21 cellular contexts compared by ENCODE assay signal in the genomic region with DNA sequence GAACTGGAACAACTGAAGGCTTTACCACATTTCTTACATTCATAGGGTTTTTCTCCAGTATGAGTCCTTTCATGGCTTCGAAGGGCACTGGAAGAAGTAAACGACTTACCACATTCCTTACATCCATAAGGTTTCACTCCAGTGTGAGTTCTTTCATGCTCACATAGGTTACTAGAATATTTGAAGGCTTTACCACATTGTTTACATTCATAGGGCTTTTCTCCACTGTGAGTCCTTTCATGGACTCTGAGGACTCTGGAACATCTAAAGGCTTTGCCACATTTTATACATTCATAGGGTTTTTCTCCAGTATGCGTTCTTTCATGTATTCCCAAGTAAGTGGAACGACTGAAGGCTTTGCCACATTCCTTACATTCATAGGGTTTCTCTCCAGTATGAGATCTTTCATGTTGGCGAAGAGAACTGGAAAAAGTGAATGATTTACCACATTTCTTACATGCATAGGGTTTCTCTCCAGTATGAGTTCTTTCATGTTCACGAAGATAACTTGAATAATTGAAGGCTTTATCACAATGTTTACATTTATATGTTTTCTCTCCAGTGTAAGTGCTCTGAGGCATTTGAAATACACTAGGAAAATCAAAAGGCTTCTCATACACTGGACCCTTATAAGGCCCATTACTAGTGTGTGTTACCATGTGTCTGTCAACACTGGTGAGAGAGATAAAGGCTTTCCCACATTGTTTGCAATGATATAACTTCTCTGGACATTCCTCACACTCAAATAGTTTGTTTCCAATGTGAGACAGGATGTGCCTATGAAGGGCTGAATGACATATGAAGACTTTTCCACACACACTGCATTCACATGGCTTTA. TPM values are rescaled to one million over a fixed set of nuclear protein-coding genes. Genes with fewer than 3 reads are reported as not detected.
"Had no signal": no experiment of that assay in that cellular context is flagged by ENCODE, and none has a peak within 500 bp of the region (broad histone marks: within the 10 kb centered on the region; RNA-seq: fewer than 3 reads in every experiment).

No MANE protein-coding gene starts in this region.

- H3K4me3 ChIP-seq: colonic mucosa, heart left ventricle, mucosa of descending colon, spleen, upper lobe of left lung had no signal

- H3K27me3 ChIP-seq: colonic mucosa, heart left ventricle, spleen, upper lobe of left lung had no signal

- H3K4me1 ChIP-seq: colonic mucosa, heart left ventricle, spleen, upper lobe of left lung had no signal

- DNase-seq: activated naive CD4-positive, alpha-beta T cell; activated T-cell treated with anti-CD3 and anti-CD28 coated beads, Interleukin-2, amount 50 U/mL, for 24 hours; colonic mucosa; heart left ventricle; islet precursor cell; left cardiac atrium; mucosa of descending colon; naive thymus-derived CD8-positive, alpha-beta T cell; retina; spleen; stimulated activated CD4-positive, alpha-beta T cell treated with anti-CD3 and anti-CD28 coated beads, Interleukin-4, amount 100 ng/mL, for 1 hour; stimulated activated naive CD4-positive, alpha-beta T cell; T-helper 1 cell; upper lobe of left lung had no signal

- ATAC-seq: activated T-helper 17 cell treated with anti-CD3 and anti-CD28 coated beads, Interleukin-2, amount 50 U/mL, for 72 hours; heart left ventricle; left cardiac atrium; mucosa of descending colon; naive thymus-derived CD8-positive, alpha-beta T cell had no signal

- H3K27ac ChIP-seq: colonic mucosa, epithelial cell of prostate, heart left ventricle, spleen, upper lobe of left lung had no signal

- H3K27ac Mint-ChIP-seq: activated naive CD8-positive, alpha-beta T cell; activated T-cell treated with anti-CD3 and anti-CD28 coated beads, Interleukin-2, amount 50 U/mL, for 24 hours; activated T-helper 17 cell treated with anti-CD3 and anti-CD28 coated beads, Interleukin-2, amount 50 U/mL, for 72 hours; memory B cell; naive thymus-derived CD8-positive, alpha-beta T cell; progenitor cell of endocrine pancreas had no signal

- H3K4me1 Mint-ChIP-seq: activated T-helper 17 cell treated with anti-CD3 and anti-CD28 coated beads, Interleukin-2, amount 50 U/mL, for 72 hours; central memory CD8-positive, alpha-beta T cell; memory B cell had no signal

- H3K27me3 Mint-ChIP-seq: activated naive CD8-positive, alpha-beta T cell; activated T-cell treated with anti-CD3 and anti-CD28 coated beads, Interleukin-2, amount 50 U/mL, for 24 hours; activated T-helper 17 cell treated with anti-CD3 and anti-CD28 coated beads, Interleukin-2, amount 50 U/mL, for 72 hours; central memory CD8-positive, alpha-beta T cell; memory B cell; naive thymus-derived CD8-positive, alpha-beta T cell; progenitor cell of endocrine pancreas had no signal

- H3K36me3 ChIP-seq: colonic mucosa had no signal

- H3K4me3 Mint-ChIP-seq: activated naive CD8-positive, alpha-beta T cell; activated T-cell treated with anti-CD3 and anti-CD28 coated beads, Interleukin-2, amount 50 U/mL, for 24 hours; activated T-helper 17 cell treated with anti-CD3 and anti-CD28 coated beads, Interleukin-2, amount 50 U/mL, for 72 hours; central memory CD8-positive, alpha-beta T cell; memory B cell; naive thymus-derived CD8-positive, alpha-beta T cell had no signal

RNA-seq across cellular contexts. Expression of a gene that starts 29.8 kb away (rescaled TPM):
- total RNA-seq: lower leg skin; naive thymus-derived CD8-positive, alpha-beta T cell had no signal
- polyA plus RNA-seq: heart left ventricle; naive thymus-derived CD8-positive, alpha-beta T cell had no signal
